In genomic region chr2:76895469-76895868, GRCh38 we compare ENCODE assay signal across 13 cellular contexts.
"Had no signal": no experiment of that assay in that cellular context is flagged by ENCODE, and none has a peak within 500 bp of the region (broad histone marks: within the 10 kb centered on the region; RNA-seq: fewer than 3 reads in every experiment).

No MANE protein-coding gene starts in this region.

- DNase-seq: activated B cell treated with CpG ODN at 0.5 μM for 24 hours; activated CD4-positive, alpha-beta T cell treated with anti-CD3 and anti-CD28 coated beads, Interleukin-2, amount 10 ng/mL, durations not matched to agents 7 days and 5 days; activated CD8-positive, alpha-beta memory T cell treated with anti-CD3 and anti-CD28 coated beads for 24 hours; activated naive CD4-positive, alpha-beta T cell treated with Interleukin-2 at 50 U/mL for 16 hours; activated naive CD8-positive, alpha-beta T cell treated with anti-CD3 and anti-CD28 coated beads, Interleukin-2, amount 50 U/mL, for 24 hours; effector memory CD4-positive, alpha-beta T cell; left cardiac atrium; mucosa of descending colon; naive thymus-derived CD8-positive, alpha-beta T cell; occipital lobe; stimulated activated CD4-positive, alpha-beta T cell treated with anti-CD3 and anti-CD28 coated beads, Interleukin-2, amount 100 ng/mL, for 24 hours; stimulated activated naive B cell treated with anti-CD40 and anti-IgM and Interleukin-4, amounts not matched to agents 10 μg/mL and 1 μg/mL and 100 μg/mL, for 72 hours; SW 1271 had no signal

- H3K4me3 ChIP-seq: mucosa of descending colon had no signal
